1 cellular context compared by ENCODE assay signal in genomic region chr15:77944002-77944867, GRCh38.
TF ChIP-seq lines count a peak whose summit lies in the region.

No MANE protein-coding gene starts in this region.

TF ChIP-seq in HCT116, 20 proteins besides CTCF, POLR2A, EP300 and RAD21 (continued from another document):
- TF ChIP-seq REST (IDR thresholded peaks at IDR 0.05; ENCODE audit: low read depth) (no peak), ELF1 (IDR thresholded peaks at IDR 0.05; ENCODE audit: borderline replicate concordance, low read depth) (no peak), ZNF274 (IDR thresholded peaks at IDR 0.05; ENCODE audit: low read depth, low read length) (no peak), ZBTB33 (IDR thresholded peaks at IDR 0.05; ENCODE audit: extremely low read depth, insufficient replicate concordance, low read length) (no peak), JUND (IDR thresholded peaks at IDR 0.05) (no peak), EGR1 (IDR thresholded peaks at IDR 0.05; ENCODE audit: low read depth) (no peak), EZH2 (IDR thresholded peaks at IDR 0.05) (no peak), EZH2phosphoT487 (IDR thresholded peaks at IDR 0.05; ENCODE audit: borderline replicate concordance) (no peak)
